ENCODE assay signal across 1 cellular context in the genomic region with DNA sequence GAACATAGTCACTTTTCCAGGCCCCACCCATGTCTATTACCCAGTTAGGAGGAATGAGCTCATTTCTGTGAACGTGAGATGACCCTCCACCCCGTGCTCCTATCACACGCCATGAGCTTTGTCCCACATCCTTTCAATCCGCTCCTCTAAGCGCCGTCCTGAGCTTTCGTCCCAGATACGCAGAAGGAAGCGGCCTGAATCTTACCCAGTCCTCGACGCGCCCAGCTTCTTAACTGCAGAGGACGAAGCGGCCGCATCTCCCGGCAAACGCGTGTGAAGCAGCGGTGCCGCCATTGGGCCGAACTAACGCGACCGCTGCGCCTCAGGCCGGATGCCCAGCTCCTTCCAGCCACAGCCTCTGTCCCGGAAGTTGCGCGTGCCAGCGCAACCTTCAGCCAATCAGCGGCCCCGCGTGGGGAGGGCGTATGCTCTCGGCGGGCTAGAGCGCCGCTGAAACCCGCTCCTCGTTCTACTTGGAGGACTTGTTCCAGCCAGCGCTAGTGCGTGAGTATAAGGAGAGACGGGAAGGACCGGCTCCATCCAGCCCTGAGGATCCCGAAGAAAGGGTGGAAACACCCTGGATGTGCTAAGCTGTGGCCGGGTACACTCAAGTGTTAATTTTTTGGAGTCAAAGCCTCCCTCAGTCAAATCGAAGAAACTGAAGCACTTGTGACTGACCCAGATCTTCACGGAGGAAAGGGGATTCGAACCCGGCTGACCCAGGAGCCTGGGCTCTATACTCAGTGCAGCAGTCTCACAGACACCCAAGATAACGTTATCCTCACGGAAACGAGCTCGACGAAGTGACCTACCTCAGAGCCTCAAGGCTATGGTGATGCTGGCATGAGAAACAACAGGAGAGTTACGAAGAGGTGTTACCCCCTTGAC.
TF ChIP-seq lines count a peak whose summit lies in the region.

A gene with protein sequence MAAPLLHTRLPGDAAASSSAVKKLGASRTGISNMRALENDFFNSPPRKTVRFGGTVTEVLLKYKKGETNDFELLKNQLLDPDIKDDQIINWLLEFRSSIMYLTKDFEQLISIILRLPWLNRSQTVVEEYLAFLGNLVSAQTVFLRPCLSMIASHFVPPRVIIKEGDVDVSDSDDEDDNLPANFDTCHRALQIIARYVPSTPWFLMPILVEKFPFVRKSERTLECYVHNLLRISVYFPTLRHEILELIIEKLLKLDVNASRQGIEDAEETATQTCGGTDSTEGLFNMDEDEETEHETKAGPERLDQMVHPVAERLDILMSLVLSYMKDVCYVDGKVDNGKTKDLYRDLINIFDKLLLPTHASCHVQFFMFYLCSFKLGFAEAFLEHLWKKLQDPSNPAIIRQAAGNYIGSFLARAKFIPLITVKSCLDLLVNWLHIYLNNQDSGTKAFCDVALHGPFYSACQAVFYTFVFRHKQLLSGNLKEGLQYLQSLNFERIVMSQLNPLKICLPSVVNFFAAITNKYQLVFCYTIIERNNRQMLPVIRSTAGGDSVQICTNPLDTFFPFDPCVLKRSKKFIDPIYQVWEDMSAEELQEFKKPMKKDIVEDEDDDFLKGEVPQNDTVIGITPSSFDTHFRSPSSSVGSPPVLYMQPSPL (minus strand): TSS at position 333 of the 888 bp plus-strand sequence. CDS start 39 bp downstream, at position 294.

TF ChIP-seq in WTC11, 78 proteins besides CTCF, POLR2A, EP300 and RAD21 (continued from another document):
- TF ChIP-seq, protein P1, sequence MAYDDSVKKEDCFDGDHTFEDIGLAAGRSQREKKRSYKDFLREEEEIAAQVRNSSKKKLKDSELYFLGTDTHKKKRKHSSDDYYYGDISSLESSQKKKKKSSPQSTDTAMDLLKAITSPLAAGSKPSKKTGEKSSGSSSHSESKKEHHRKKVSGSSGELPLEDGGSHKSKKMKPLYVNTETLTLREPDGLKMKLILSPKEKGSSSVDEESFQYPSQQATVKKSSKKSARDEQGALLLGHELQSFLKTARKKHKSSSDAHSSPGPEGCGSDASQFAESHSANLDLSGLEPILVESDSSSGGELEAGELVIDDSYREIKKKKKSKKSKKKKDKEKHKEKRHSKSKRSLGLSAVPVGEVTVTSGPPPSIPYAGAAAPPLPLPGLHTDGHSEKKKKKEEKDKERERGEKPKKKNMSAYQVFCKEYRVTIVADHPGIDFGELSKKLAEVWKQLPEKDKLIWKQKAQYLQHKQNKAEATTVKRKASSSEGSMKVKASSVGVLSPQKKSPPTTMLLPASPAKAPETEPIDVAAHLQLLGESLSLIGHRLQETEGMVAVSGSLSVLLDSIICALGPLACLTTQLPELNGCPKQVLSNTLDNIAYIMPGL (CRISPR knock-in tag; IDR thresholded peaks at IDR 0.05), result peak; percentile 62; the same call in 1 of the 2 replicates
- TF ChIP-seq ZBTB21 (CRISPR knock-in tag; IDR thresholded peaks at IDR 0.05; ENCODE audit: borderline replicate concordance), result peak; percentile 61; the same call in 1 of the 2 replicates
- peak; percentile 71; the same call in 1 of the 2 replicates for TF ChIP-seq FOXP1 (CRISPR knock-in tag; IDR thresholded peaks at IDR 0.05; ENCODE audit: borderline replicate concordance)
- peak; percentile 63; the same call in 1 of the 2 replicates for TF ChIP-seq CREM (CRISPR knock-in tag; IDR thresholded peaks at IDR 0.05)
- TF ChIP-seq FOXK1 (CRISPR knock-in tag; IDR thresholded peaks at IDR 0.05), result peak; percentile 95
- TF ChIP-seq SP1 (CRISPR knock-in tag; conservative IDR thresholded peaks at IDR 0.05), result peak; percentile 81
- TF ChIP-seq, protein P2, sequence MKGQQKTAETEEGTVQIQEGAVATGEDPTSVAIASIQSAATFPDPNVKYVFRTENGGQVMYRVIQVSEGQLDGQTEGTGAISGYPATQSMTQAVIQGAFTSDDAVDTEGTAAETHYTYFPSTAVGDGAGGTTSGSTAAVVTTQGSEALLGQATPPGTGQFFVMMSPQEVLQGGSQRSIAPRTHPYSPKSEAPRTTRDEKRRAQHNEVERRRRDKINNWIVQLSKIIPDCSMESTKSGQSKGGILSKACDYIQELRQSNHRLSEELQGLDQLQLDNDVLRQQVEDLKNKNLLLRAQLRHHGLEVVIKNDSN (CRISPR knock-in tag; IDR thresholded peaks at IDR 0.05), result peak; percentile 54; the same call in 1 of the 2 replicates
